ENCODE assay signal across 17 cellular contexts in genomic region chr3:192726386-192726785, GRCh38. TPM values are rescaled to one million over a fixed set of nuclear protein-coding genes. Genes with fewer than 3 reads are reported as not detected.
DNase-seq lines count a peak whose midpoint lies in the region; ATAC-seq and TF ChIP-seq lines count a peak whose summit lies in the region.
"Had no signal": no experiment of that assay in that cellular context is flagged by ENCODE, and none has a peak within 500 bp of the region (broad histone marks: within the 10 kb centered on the region; RNA-seq: fewer than 3 reads in every experiment).

No MANE protein-coding gene starts in this region.

- intact Hi-C loops in heart right ventricle (cut with DNase I) (loop anchor here in 4 of 10 donors (2.0 to 10.0 kb wide), 5 partner anchors 89 to 159 kb away; no protein-coding TSS in a partner anchor), Right ventricle myocardium inferior (cut with DNase I) (loop anchor here (2.0 to 5.0 kb wide), 3 partner anchors 74 to 156 kb away; no protein-coding TSS in a partner anchor), dorsolateral prefrontal cortex (cut with DNase I) (loop anchor here in 1 of 2 donors (5.0 kb wide), 1 partner anchor 154 kb away; no protein-coding TSS in a partner anchor)

- H3K4me1 ChIP-seq in heart right ventricle (peaks cover 0 to 22% (median 4%) of the 10 kb centered on the region in 9 donors), iPS-15b (ENCODE audit: control insufficient read depth, insufficient read depth, low read length) (no peaks in the 10 kb centered on the region)

- no peaks in the 10 kb centered on the region for H3K27me3 ChIP-seq in heart right ventricle
- peaks cover 0 to 9% (median 0%) of the 10 kb centered on the region in 45 donors for H3K27me3 ChIP-seq in dorsolateral prefrontal cortex
- H3K27me3 ChIP-seq in iPS-15b (ENCODE audit: control insufficient read depth, insufficient read depth, low read length): no peaks in the 10 kb centered on the region

- H3K27ac ChIP-seq in heart right ventricle: peak overlapping the region in 9 of 10 donors; percentile 4 to 73 (median 63)
- peak overlapping the region in 17 of 59 donors; percentile 17 to 82 (median 71) for H3K27ac ChIP-seq in dorsolateral prefrontal cortex

- H3K9me3 ChIP-seq in heart right ventricle (no peaks in the 10 kb centered on the region), iPS-15b (ENCODE audit: control insufficient read depth, insufficient read depth, low read length) (no peaks in the 10 kb centered on the region)

- 24 to 25% methylated on average over 2 of the region's 2 CpGs for WGBS in heart right ventricle, 2 donors

- H3K4me3 ChIP-seq in heart right ventricle (peak overlapping the region; percentile 35 to 64 (median 53)), dorsolateral prefrontal cortex (peak overlapping the region; percentile 48 to 80 (median 66)), iPS-15b (ENCODE audit: low read depth, low read length) (peak overlapping the region; percentile 74)

- ATAC-seq in heart right ventricle (peak in 3 of 8 donors; percentile 32 to 43 (median 41)), Right ventricle myocardium inferior (no peak), HG03196 (IDR thresholded peaks at IDR 0.05; ENCODE audit: unreplicated experiment) (no peak), HG03025 (IDR thresholded peaks at IDR 0.05; ENCODE audit: low FRiP score, unreplicated experiment) (no peak)
- ATAC-seq: HCT116, HepG2 had no signal

- no peak for DNase-seq in heart right ventricle
- DNase-seq in Right ventricle myocardium inferior (ENCODE audit: missing footprints): no peak
- DNase-seq in dorsolateral prefrontal cortex: no peak
- no peak for DNase-seq in NCI-H2171 treated with DMSO at 0.1 percent for 48 hours (lab: John Stamatoyannopoulos, UW)
- DNase-seq in NCI-H1694 (lab: John Stamatoyannopoulos, UW): no peak
- DNase-seq: DMS 273 treated with DMSO at 0.1 percent for 48 hours, DND-41, KBM-7, NCI-H1417 treated with DMSO at 0.1 percent for 48 hours, NCI-H2029, NCI-H69 had no signal

- no peak overlapping the region for H3K9ac ChIP-seq in iPS-15b (ENCODE audit: low read depth, low read length)

- H3K36me3 ChIP-seq in heart right ventricle: no peaks in the 10 kb centered on the region
- no peaks in the 10 kb centered on the region for H3K36me3 ChIP-seq in iPS-15b (ENCODE audit: control insufficient read depth, insufficient read depth, low read length)

- TF ChIP-seq CTCF in heart right ventricle (IDR thresholded peaks at IDR 0.05) (no peak), dorsolateral prefrontal cortex (IDR thresholded peaks at IDR 0.05 in 54 of 56, conservative IDR thresholded peaks at IDR 0.05 in 2 of 56; ENCODE audit: low read depth in 1 of 56, partially characterized antibody in 56 of 56) (no peak)

RNA-seq across cellular contexts. Expression of gene FGF12, which starts 1.0 kb away (rescaled TPM):
- 100 to 1,000 TPM; 219 to 504 (median 313) TPM for total RNA-seq in heart right ventricle
- 100 to 1,000 TPM in 1 of 2 donors, 10 to 100 TPM in 1; 26.5 to 406 TPM for polyA plus RNA-seq in heart right ventricle
- total RNA-seq in Right ventricle myocardium inferior: 340 TPM
- 100 to 1,000 TPM in 109 of 120 experiments, 10 to 100 TPM in 11; 53.8 to 245 (median 175) TPM for total RNA-seq in dorsolateral prefrontal cortex
- total RNA-seq: B cell, HepG2 had no signal
